In the genomic region with DNA sequence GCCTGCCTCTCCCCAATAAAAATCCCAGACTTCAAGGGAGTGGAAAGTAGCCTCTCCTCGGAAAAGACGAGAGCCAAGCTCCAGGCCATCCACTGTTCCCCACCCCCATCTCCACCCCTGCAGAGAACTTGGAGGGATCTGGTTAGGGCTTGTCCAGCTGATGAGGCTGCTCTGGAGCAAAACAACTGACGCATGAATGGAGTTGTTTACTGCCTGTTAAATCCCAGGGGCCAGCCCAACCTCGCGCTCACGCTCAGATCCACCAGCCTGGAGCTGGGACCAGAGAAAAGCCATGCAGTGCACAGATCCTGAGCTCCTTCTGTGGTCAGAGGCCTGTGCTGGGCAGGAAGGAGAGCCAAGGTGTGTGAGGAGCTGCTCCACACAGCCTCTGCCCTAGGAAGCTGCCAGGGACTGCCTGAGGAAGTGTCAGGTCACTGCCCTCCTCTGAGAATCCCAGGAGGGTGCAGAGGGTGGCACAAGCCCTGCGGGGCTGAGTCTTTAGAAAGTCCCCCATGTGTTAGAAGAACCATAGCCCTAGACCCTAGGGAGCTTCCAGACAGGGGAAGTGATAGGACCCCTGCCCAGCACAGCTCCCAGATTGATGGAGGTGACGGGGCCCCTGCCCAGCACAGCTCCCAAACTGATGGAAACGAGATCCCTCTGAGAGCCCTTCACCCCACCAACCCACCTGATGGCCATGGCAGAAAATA, we compare ENCODE assay signal across 8 cellular contexts.
A peak's percentile ranks its signal among the peaks of the same experiment; 100 is the strongest.
DNase-seq lines count a peak whose midpoint lies in the region; ATAC-seq lines count a peak whose summit lies in the region.

No MANE protein-coding gene starts in this region.

- H3K27ac ChIP-seq in muscle layer of duodenum (ENCODE audit: low read length): peak overlapping the region; percentile 61

- ATAC-seq in esophagus mucosa (peak; percentile 63), HG03025 (IDR thresholded peaks at IDR 0.05; ENCODE audit: low FRiP score, unreplicated experiment) (no peak), HG02571 (IDR thresholded peaks at IDR 0.05; ENCODE audit: unreplicated experiment) (no peak), GM19397 (IDR thresholded peaks at IDR 0.05; ENCODE audit: unreplicated experiment) (no peak)

- H3K27me3 ChIP-seq in muscle layer of duodenum (ENCODE audit: low read depth, low read length): no peaks in the 10 kb centered on the region

- peaks cover 31 to 61% of the 10 kb centered on the region in 2 donors for H3K4me1 ChIP-seq in muscle layer of duodenum (ENCODE audit: control insufficient read depth in 1 of 2, insufficient read depth in 2 of 2, low read length in 2 of 2)

- DNase-seq in NCI-H748 (lab: John Stamatoyannopoulos, UW; ENCODE audit: unreplicated experiment) (peak; percentile 26), NCI-H748 treated with DMSO at 0.1 percent for 48 hours (lab: John Stamatoyannopoulos, UW) (no peak)
- DNase-seq in activated effector memory CD4-positive, alpha-beta T cell treated with Interleukin-2 at 50 U/mL for 16 hours: no peak

- no peaks in the 10 kb centered on the region for H3K9me3 ChIP-seq in muscle layer of duodenum (ENCODE audit: control insufficient read depth in 1 of 2, low read length in 2 of 2)

- H3K4me3 ChIP-seq in muscle layer of duodenum (ENCODE audit: low read depth in 1 of 2, low read length in 2 of 2): no peak overlapping the region

- H3K36me3 ChIP-seq in muscle layer of duodenum (ENCODE audit: control insufficient read depth in 1 of 2, insufficient read depth in 2 of 2, low read length in 2 of 2): peaks cover 0 to 10% of the 10 kb centered on the region in 2 donors
